8 cellular contexts compared by ENCODE assay signal in the genomic region with DNA sequence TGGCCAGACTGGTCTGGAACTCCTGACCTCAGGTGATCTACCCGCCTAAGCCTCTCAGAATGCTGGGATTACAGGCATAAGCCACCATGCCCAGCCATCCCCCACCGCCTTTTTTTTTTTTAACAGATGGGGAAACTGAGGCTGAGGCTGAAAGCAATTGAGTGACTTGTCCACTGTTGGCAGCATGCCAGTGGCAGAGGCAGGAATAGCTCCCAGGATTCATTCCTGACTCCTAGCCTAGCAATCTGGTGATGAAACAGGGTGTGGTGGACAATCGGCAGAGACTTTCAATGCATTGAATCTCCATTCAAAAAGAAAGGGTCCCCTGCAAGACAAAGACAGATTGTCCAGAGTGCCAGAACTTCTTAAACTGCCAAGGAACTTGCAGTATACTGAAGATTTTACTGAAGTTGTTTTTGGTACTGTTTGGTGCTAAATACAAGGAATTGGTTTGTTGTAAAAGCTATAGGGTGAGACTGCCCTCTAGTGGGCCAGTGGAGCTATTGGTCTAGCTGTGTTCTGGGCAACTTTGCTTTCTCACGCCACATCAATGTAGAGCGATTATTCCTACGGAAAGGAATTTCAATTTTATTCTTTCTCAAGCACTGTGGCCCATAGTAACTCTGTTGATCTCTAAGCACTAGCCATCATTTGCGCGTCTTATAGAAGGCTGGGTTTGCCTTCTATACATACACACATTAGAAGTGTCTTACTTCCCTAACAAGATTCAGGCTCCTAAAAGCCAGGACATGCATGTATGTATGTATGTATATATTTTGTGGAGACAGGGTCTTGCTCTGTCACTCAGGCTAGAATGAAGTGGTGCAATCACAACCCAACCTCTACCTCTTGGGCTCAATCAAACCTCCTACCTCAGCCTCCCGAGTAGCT. TPM values are rescaled to one million over a fixed set of nuclear protein-coding genes. Genes with fewer than 3 reads are reported as not detected.
A peak's percentile ranks its signal among the peaks of the same experiment; 100 is the strongest.
DNase-seq lines count a peak whose midpoint lies in the region; ATAC-seq and TF ChIP-seq lines count a peak whose summit lies in the region.

No MANE protein-coding gene starts in this region.

- no peak for ATAC-seq in GM18520 (IDR thresholded peaks at IDR 0.05; ENCODE audit: unreplicated experiment)

- peaks cover 16% of the 10 kb centered on the region for H3K36me3 ChIP-seq in ectodermal cell (ENCODE audit: control insufficient read depth, insufficient read depth, low read length)

- no peak overlapping the region for H3K4me3 ChIP-seq in ectodermal cell (ENCODE audit: insufficient read depth, low read depth, low read length)

- DNase-seq in AG09319 (ENCODE audit: extremely low read depth, low read depth) (peak; percentile 82), GOT3 (lab: John Stamatoyannopoulos, UW) (peak; percentile 14), NCI-H524 treated with DMSO at 0.1 percent for 48 hours (lab: John Stamatoyannopoulos, UW) (peak; percentile 18), medulla oblongata (ENCODE audit: extremely low spot score) (peak; percentile 90)
- peak; percentile 51 to 61 for DNase-seq in activated CD4-positive, alpha-beta T cell treated with anti-CD3 and anti-CD28 coated beads, Interleukin-2, amount 50 U/mL, for 4 hours
- DNase-seq in stimulated activated CD8-positive, alpha-beta memory T cell treated with anti-CD3 and anti-CD28 coated beads, Interleukin-15, amount 100 ng/mL, for 1 hour (ENCODE audit: low read depth): peak; percentile 27

- H3K27me3 ChIP-seq in ectodermal cell (ENCODE audit: control insufficient read depth, insufficient read depth, low read length, poor library complexity, severe bottlenecking): no peaks in the 10 kb centered on the region

- WGBS in ectodermal cell, 2 experiments: 64% methylated on average over 9 of the region's 9 CpGs

- H3K9me3 ChIP-seq in ectodermal cell (ENCODE audit: control insufficient read depth, low read length): no peaks in the 10 kb centered on the region

- peaks cover 6% of the 10 kb centered on the region for H3K4me1 ChIP-seq in ectodermal cell (ENCODE audit: control insufficient read depth, insufficient read depth, low read length)

- peak; percentile 96 for TF ChIP-seq CTCF in AG09319 (IDR thresholded peaks at IDR 0.05; ENCODE audit: low read depth, low read length)

- peak overlapping the region; percentile 6 for H3K27ac ChIP-seq in ectodermal cell (ENCODE audit: insufficient read depth, low read depth, low read length, poor library complexity, severe bottlenecking)

RNA-seq across cellular contexts. Expression of a gene that starts 21.0 kb away (rescaled TPM):
- polyA plus RNA-seq in ectodermal cell (2013, experiment 1 of 4): not detected
- not detected for polyA plus RNA-seq in ectodermal cell (2013, experiment 2 of 4)
- polyA plus RNA-seq in ectodermal cell (2013, experiment 3 of 4): not detected
- not detected for polyA plus RNA-seq in ectodermal cell (2013, experiment 4 of 4)

RNA-seq across cellular contexts. Expression of a gene that starts 32.2 kb away (rescaled TPM):
- polyA plus RNA-seq in ectodermal cell (2013, experiment 1 of 4): 3.8 TPM
- 3.3 TPM for polyA plus RNA-seq in ectodermal cell (2013, experiment 2 of 4)
- 3.7 TPM for polyA plus RNA-seq in ectodermal cell (2013, experiment 3 of 4)
- 5.6 TPM for polyA plus RNA-seq in ectodermal cell (2013, experiment 4 of 4)

Comparison
In these comparisons a context has a peak if more than half of its experiments do, and no peak if none do; other contexts are left out.
1. DNase-seq: peak in every context shown above with its lines; median percentile 90 in medulla oblongata; 82 in AG09319; 56 in activated CD4-positive, alpha-beta T cell treated with anti-CD3 and anti-CD28 coated beads, Interleukin-2, amount 50 U/mL, for 4 hours; 27 in stimulated activated CD8-positive, alpha-beta memory T cell treated with anti-CD3 and anti-CD28 coated beads, Interleukin-15, amount 100 ng/mL, for 1 hour; 18 in NCI-H524 treated with DMSO at 0.1 percent for 48 hours; 14 in GOT3.